ENCODE assay signal across 24 cellular contexts in the genomic region with DNA sequence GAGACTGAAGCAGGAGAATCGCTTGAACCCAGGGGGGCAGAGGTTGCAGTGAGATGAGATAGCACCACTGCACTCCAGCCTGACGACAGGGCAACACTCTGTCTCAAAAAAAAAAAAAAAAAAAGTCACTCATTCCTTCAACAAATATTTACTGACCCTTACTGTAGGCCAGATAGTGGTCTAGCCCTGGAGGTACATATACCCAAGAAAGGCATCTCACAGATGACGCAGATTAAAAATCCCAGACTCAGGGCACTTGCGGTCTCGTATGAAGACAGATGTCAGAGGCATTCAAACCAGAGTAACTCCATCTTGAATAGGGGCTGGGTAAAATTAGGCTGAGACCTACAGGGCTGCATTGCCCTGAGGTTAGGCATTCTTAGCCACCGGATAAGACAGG.
"Had no signal": no experiment of that assay in that cellular context is flagged by ENCODE, and none has a peak within 500 bp of the region (broad histone marks: within the 10 kb centered on the region; RNA-seq: fewer than 3 reads in every experiment).

No MANE protein-coding gene starts in this region.

- ATAC-seq: effector memory CD8-positive, alpha-beta T cell; gastrocnemius medialis; left cardiac atrium; left ventricle myocardium superior; lower lobe of right lung; naive thymus-derived CD4-positive, alpha-beta T cell; sciatic nerve; stimulated activated memory B cell treated with anti-CD40 and anti-IgM and Interleukin-4, amounts not matched to agents 10 μg/mL and 1 μg/mL and 100 μg/mL, for 72 hours; stimulated activated naive CD8-positive, alpha-beta T cell treated with anti-CD3 and anti-CD28 coated beads, Interleukin-15, Interleukin-2, amounts not matched to agents 100 U/mL and 50 U/mL, for 24 hours had no signal

- DNase-seq: dermis blood vessel endothelial cell; effector memory CD8-positive, alpha-beta T cell; foreskin fibroblast; gastrocnemius medialis; left cardiac atrium; left ventricle myocardium superior; lower lobe of right lung; naive thymus-derived CD4-positive, alpha-beta T cell; stimulated activated CD4-positive, alpha-beta T cell treated with anti-CD3 and anti-CD28 coated beads, Interleukin-2, amount 100 ng/mL, for 24 hours; stimulated activated CD4-positive, alpha-beta T cell treated with anti-CD3 and anti-CD28 coated beads, Interleukin-4, amount 100 ng/mL, for 24 hours; stimulated activated naive CD8-positive, alpha-beta T cell treated with anti-CD3 and anti-CD28 coated beads, Interleukin-15, Interleukin-2, amounts not matched to agents 100 U/mL and 50 U/mL, for 24 hours had no signal

- H3K9ac ChIP-seq: neural progenitor cell, parathyroid adenoma had no signal

- H2AFZ ChIP-seq: neural progenitor cell, parathyroid adenoma had no signal

- H3K36me3 ChIP-seq: gastrocnemius medialis, lower lobe of right lung, neural progenitor cell, thoracic aorta, tibial nerve, vagina had no signal

- H3K9me3 Mint-ChIP-seq: central memory CD8-positive, alpha-beta T cell; effector memory CD8-positive, alpha-beta T cell; naive thymus-derived CD4-positive, alpha-beta T cell; nephron; stimulated activated memory B cell treated with anti-CD40 and anti-IgM and Interleukin-4, amounts not matched to agents 10 μg/mL and 1 μg/mL and 100 μg/mL, for 72 hours had no signal

- H3K9me3 ChIP-seq: gastrocnemius medialis, lower lobe of right lung, mucosa of descending colon, thoracic aorta, tibial nerve, vagina had no signal

- H3K27ac Mint-ChIP-seq: effector memory CD8-positive, alpha-beta T cell; naive thymus-derived CD4-positive, alpha-beta T cell; nephron; neural progenitor cell; progenitor cell of endocrine pancreas had no signal

- H3K4me2 ChIP-seq: neural progenitor cell, smooth muscle cell had no signal

- H3K4me3 Mint-ChIP-seq: central memory CD8-positive, alpha-beta T cell; effector memory CD8-positive, alpha-beta T cell; nephron; neural progenitor cell; stimulated activated memory B cell treated with anti-CD40 and anti-IgM and Interleukin-4, amounts not matched to agents 10 μg/mL and 1 μg/mL and 100 μg/mL, for 72 hours had no signal

- H3K4me1 ChIP-seq: gastrocnemius medialis, lower lobe of right lung, neural progenitor cell, parathyroid adenoma had no signal

- H3K4me1 Mint-ChIP-seq: central memory CD8-positive, alpha-beta T cell; naive thymus-derived CD4-positive, alpha-beta T cell had no signal

- H3K4me3 ChIP-seq: coronary artery, gastrocnemius medialis, lower lobe of right lung, mucosa of descending colon, neural progenitor cell, smooth muscle cell, thoracic aorta, tibial nerve, vagina had no signal

- H3K27me3 ChIP-seq: gastrocnemius medialis, neural progenitor cell, tibial nerve, vagina had no signal

- H3K36me3 Mint-ChIP-seq: naive thymus-derived CD4-positive, alpha-beta T cell; neural progenitor cell; stimulated activated memory B cell treated with anti-CD40 and anti-IgM and Interleukin-4, amounts not matched to agents 10 μg/mL and 1 μg/mL and 100 μg/mL, for 72 hours had no signal

- H3K27ac ChIP-seq: coronary artery, gastrocnemius medialis, lower lobe of right lung, neural progenitor cell, parathyroid adenoma, thoracic aorta, tibial nerve, vagina had no signal

- H3K79me2 ChIP-seq: parathyroid adenoma had no signal

- H3K27me3 Mint-ChIP-seq: progenitor cell of endocrine pancreas; stimulated activated memory B cell treated with anti-CD40 and anti-IgM and Interleukin-4, amounts not matched to agents 10 μg/mL and 1 μg/mL and 100 μg/mL, for 72 hours had no signal
